In the genomic region with DNA sequence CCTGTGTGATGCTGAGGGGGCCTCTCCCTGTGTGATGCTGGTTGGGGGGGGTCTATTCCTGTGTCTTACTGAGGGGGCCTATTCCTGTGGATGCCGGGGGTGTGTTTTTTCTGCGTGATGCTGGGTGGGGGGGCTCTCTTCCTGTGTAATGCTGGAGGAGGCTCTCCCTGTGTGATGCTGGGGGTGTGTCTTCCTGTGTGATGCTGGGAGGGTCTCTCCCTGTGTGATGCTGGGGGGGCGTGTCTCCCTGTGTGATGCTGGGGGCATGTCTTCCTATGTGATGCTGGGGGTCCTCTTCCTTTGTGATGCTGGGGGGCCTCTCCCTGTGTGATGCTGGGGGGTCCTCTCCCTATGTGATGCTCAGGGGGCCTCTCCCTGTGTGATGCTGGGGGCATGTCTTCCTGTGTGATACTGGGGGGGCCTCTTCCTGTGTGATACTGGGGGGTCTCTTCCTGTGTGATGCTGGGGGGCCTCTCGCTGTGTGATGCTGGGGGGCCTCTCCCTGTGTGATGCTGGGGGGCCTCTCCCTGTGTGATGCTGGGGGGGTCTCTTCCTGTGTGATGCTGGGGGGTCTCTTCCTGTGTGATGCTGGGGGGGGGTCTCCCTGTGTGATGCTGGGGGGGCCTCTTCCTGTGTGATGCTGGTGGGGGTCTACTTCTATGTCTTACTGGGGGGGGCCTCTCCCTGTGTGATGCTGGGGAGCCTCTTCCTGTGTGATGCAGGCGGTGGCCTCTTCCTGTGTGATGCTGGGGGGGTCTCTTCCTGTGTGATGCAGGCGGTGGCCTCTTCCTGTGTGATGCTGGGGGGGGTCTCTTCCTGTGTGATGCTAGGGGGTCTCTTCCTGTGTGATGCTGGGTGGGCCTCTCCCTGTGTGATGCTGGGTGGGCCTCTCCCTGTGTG, we compare ENCODE assay signal across 8 cellular contexts. TPM values are rescaled to one million over a fixed set of nuclear protein-coding genes. Genes with fewer than 3 reads are reported as not detected.
DNase-seq lines count a peak whose midpoint lies in the region; ATAC-seq and TF ChIP-seq lines count a peak whose summit lies in the region.
"Not testable (repeated sequence)": the region's sequence is repeated elsewhere in the genome, so short reads cannot be mapped to it uniquely, and the experiment has no call there.
"Had no signal": no experiment of that assay in that cellular context is flagged by ENCODE, and none has a peak within 500 bp of the region (broad histone marks: within the 10 kb centered on the region; RNA-seq: fewer than 3 reads in every experiment).

No MANE protein-coding gene starts in this region.

- not testable (repeated sequence) for TF ChIP-seq POLR2A in heart left ventricle (IDR thresholded peaks at IDR 0.05)

- not testable (repeated sequence) for H3K9ac ChIP-seq in DND-41 (ENCODE audit: low read depth, low read length)

- TF ChIP-seq CTCF in DND-41 (IDR thresholded peaks at IDR 0.05; ENCODE audit: borderline replicate concordance, extremely low read depth, low read length, poor library complexity, severe bottlenecking); heart left ventricle (IDR thresholded peaks at IDR 0.05): not testable (repeated sequence)

- H3K9me3 ChIP-seq in DND-41 (ENCODE audit: insufficient read depth, low read length, severe bottlenecking); heart left ventricle: not testable (repeated sequence)

- ATAC-seq in DND-41 (ENCODE audit: insufficient read depth, low read depth); activated naive CD8-positive, alpha-beta T cell treated with anti-CD3 and anti-CD28 coated beads, Interleukin-2, amount 50 U/mL, for 24 hours; heart left ventricle: not testable (repeated sequence)

- not testable (repeated sequence) for H3K27me3 Mint-ChIP-seq in T-helper 2 cell treated with Interferon-gamma antibody and Interleukin-4, amounts not matched to agents 5 μg/mL and 100 μg/mL, for 36 hours (ENCODE audit: low read depth); activated T-cell treated with anti-CD3 and anti-CD28 coated beads, Interleukin-2, amount 50 U/mL, for 24 hours; activated naive CD8-positive, alpha-beta T cell treated with anti-CD3 and anti-CD28 coated beads, Interleukin-2, amount 50 U/mL, for 24 hours

- not testable (repeated sequence) for H3K4me3 ChIP-seq in DND-41 (ENCODE audit: low read depth in 1 of 2, low read length in 2 of 2); heart left ventricle

- H3K27me3 ChIP-seq in DND-41 (ENCODE audit: insufficient read depth, low read length, poor library complexity); heart left ventricle: not testable (repeated sequence)

- not testable (repeated sequence) for H2AFZ ChIP-seq in DND-41 (ENCODE audit: low read depth, low read length)

- H3K4me3 Mint-ChIP-seq in T-helper 2 cell treated with Interferon-gamma antibody and Interleukin-4, amounts not matched to agents 5 μg/mL and 100 μg/mL, for 36 hours = peak overlapping the region; percentile 73
- not testable (repeated sequence) for H3K4me3 Mint-ChIP-seq in activated T-cell treated with anti-CD3 and anti-CD28 coated beads, Interleukin-2, amount 50 U/mL, for 24 hours; activated naive CD8-positive, alpha-beta T cell treated with anti-CD3 and anti-CD28 coated beads, Interleukin-2, amount 50 U/mL, for 24 hours

- H3K36me3 ChIP-seq in DND-41 (ENCODE audit: insufficient read depth, low read length); heart left ventricle: not testable (repeated sequence)

- H3K27ac Mint-ChIP-seq in T-helper 2 cell treated with Interferon-gamma antibody and Interleukin-4, amounts not matched to agents 5 μg/mL and 100 μg/mL, for 36 hours = peak overlapping the region; percentile 98
- H3K27ac Mint-ChIP-seq in activated T-cell treated with anti-CD3 and anti-CD28 coated beads, Interleukin-2, amount 50 U/mL, for 24 hours = peak overlapping the region; percentile 33
- peak overlapping the region; percentile 59 for H3K27ac Mint-ChIP-seq in activated naive CD8-positive, alpha-beta T cell treated with anti-CD3 and anti-CD28 coated beads, Interleukin-2, amount 50 U/mL, for 24 hours

- H3K4me2 ChIP-seq in DND-41 (ENCODE audit: insufficient read depth, low read length) = not testable (repeated sequence)

- DNase-seq in DND-41 (peak; percentile 18), NCI-H1436 treated with DMSO at 0.1 percent for 48 hours (lab: John Stamatoyannopoulos, UW) (peak; percentile 28), heart left ventricle (peak in 3 of 5 donors; percentile 16 to 34 (median 17)), posterior vena cava (ENCODE audit: low spot score) (peak; percentile 35)
- peak; percentile 36 for DNase-seq in T-helper 2 cell treated with Interferon-gamma antibody and Interleukin-4, amounts not matched to agents 5 μg/mL and 100 μg/mL, for 36 hours (ENCODE audit: low spot score)
- not testable (repeated sequence) for DNase-seq in activated T-cell treated with anti-CD3 and anti-CD28 coated beads, Interleukin-2, amount 50 U/mL, for 24 hours
- DNase-seq in activated naive CD8-positive, alpha-beta T cell treated with anti-CD3 and anti-CD28 coated beads, Interleukin-2, amount 50 U/mL, for 24 hours = peak; percentile 29

- H3K79me2 ChIP-seq in DND-41 (ENCODE audit: insufficient read depth, low read length) = not testable (repeated sequence)

- not testable (repeated sequence) for H3K27ac ChIP-seq in DND-41 (ENCODE audit: low read length); heart left ventricle

- H3K9me3 Mint-ChIP-seq in T-helper 2 cell treated with Interferon-gamma antibody and Interleukin-4, amounts not matched to agents 5 μg/mL and 100 μg/mL, for 36 hours; activated T-cell treated with anti-CD3 and anti-CD28 coated beads, Interleukin-2, amount 50 U/mL, for 24 hours; activated naive CD8-positive, alpha-beta T cell treated with anti-CD3 and anti-CD28 coated beads, Interleukin-2, amount 50 U/mL, for 24 hours: not testable (repeated sequence)

- 63 to 100% (median 66%) methylated on average over 2 to 6 of the region's 6 CpGs for WGBS in heart left ventricle, 4 donors

- intact Hi-C loops in heart left ventricle (cut with DNase I); posterior vena cava (cut with DNase I): not testable (repeated sequence)

- not testable (repeated sequence) for H3K36me3 Mint-ChIP-seq in T-helper 2 cell treated with Interferon-gamma antibody and Interleukin-4, amounts not matched to agents 5 μg/mL and 100 μg/mL, for 36 hours (ENCODE audit: low read depth); activated T-cell treated with anti-CD3 and anti-CD28 coated beads, Interleukin-2, amount 50 U/mL, for 24 hours (ENCODE audit: low read depth); activated naive CD8-positive, alpha-beta T cell treated with anti-CD3 and anti-CD28 coated beads, Interleukin-2, amount 50 U/mL, for 24 hours (ENCODE audit: low read depth)

- H3K4me1 Mint-ChIP-seq in T-helper 2 cell treated with Interferon-gamma antibody and Interleukin-4, amounts not matched to agents 5 μg/mL and 100 μg/mL, for 36 hours (ENCODE audit: low read depth) = peaks cover 30% of the 10 kb centered on the region
- peaks cover 25% of the 10 kb centered on the region for H3K4me1 Mint-ChIP-seq in activated T-cell treated with anti-CD3 and anti-CD28 coated beads, Interleukin-2, amount 50 U/mL, for 24 hours (ENCODE audit: low read depth)
- peaks cover 26% of the 10 kb centered on the region for H3K4me1 Mint-ChIP-seq in activated naive CD8-positive, alpha-beta T cell treated with anti-CD3 and anti-CD28 coated beads, Interleukin-2, amount 50 U/mL, for 24 hours

- H3K4me1 ChIP-seq in DND-41 (ENCODE audit: insufficient read depth, low read length) = not testable (repeated sequence)
- peaks cover 0 to 29% (median 20%) of the 10 kb centered on the region in 12 donors for H3K4me1 ChIP-seq in heart left ventricle

- not testable (repeated sequence) for H4K20me1 ChIP-seq in DND-41 (ENCODE audit: insufficient read depth, low read length)

RNA-seq across cellular contexts. Expression of gene DPYSL4, which starts 27.2 kb away (rescaled TPM):
- total RNA-seq in heart left ventricle (100 to 1,000 TPM in 1 of 9 donors, 10 to 100 TPM in 8; 13.2 to 127 (median 45.9) TPM), posterior vena cava (1 to 10 TPM; 1.4 to 2.1 TPM)
- 10 to 100 TPM in 1 of 2 donors, 1 to 10 TPM in 1; 4.0 to 33.1 TPM for polyA plus RNA-seq in heart left ventricle
- total RNA-seq: HT1080 had no signal

Comparison
In these comparisons a context has a peak if more than half of its experiments do, and no peak if none do; other contexts are left out.
1. H3K27ac Mint-ChIP-seq: peak in every context shown above with its lines; median percentile 98 in T-helper 2 cell treated with Interferon-gamma antibody and Interleukin-4, amounts not matched to agents 5 μg/mL and 100 μg/mL, for 36 hours; 59 in activated naive CD8-positive, alpha-beta T cell treated with anti-CD3 and anti-CD28 coated beads, Interleukin-2, amount 50 U/mL, for 24 hours; 33 in activated T-cell treated with anti-CD3 and anti-CD28 coated beads, Interleukin-2, amount 50 U/mL, for 24 hours.
2. RNA of gene DPYSL4, which starts 27.2 kb away (total RNA-seq): 13.2 to 127 TPM in heart left ventricle; 1.4 to 2.1 TPM in posterior vena cava; every median in the first group is over 4 times any median in the second.